1 cellular context compared by ENCODE assay signal in genomic region chr15:100718075-100718980, GRCh38.
TF ChIP-seq lines count a peak whose summit lies in the region.

No MANE protein-coding gene starts in this region.

TF ChIP-seq in A549, 52 proteins besides CTCF, POLR2A, EP300 and RAD21 (continued from another document):
- TF ChIP-seq BCL3 (IDR thresholded peaks at IDR 0.05) (no peak), GATA3 (IDR thresholded peaks at IDR 0.05; ENCODE audit: borderline replicate concordance) (no peak), KDM1A (IDR thresholded peaks at IDR 0.05; ENCODE audit: low read depth) (no peak), CHD4 (IDR thresholded peaks at IDR 0.05; ENCODE audit: borderline replicate concordance) (no peak), MAFK (IDR thresholded peaks at IDR 0.05; ENCODE audit: partially characterized antibody) (no peak), NR3C1 (IDR thresholded peaks at IDR 0.05) (no peak), HEYL (CRISPR knock-in tag; IDR thresholded peaks at IDR 0.05) (no peak), ATOH8 (CRISPR knock-in tag; IDR thresholded peaks at IDR 0.05; ENCODE audit: low read depth) (no peak), PHF8 (IDR thresholded peaks at IDR 0.05; ENCODE audit: borderline replicate concordance, low read depth) (no peak), NFE2L2 (conservative IDR thresholded peaks at IDR 0.05; ENCODE audit: low read length) (no peak)
